1 cellular context compared by ENCODE assay signal in genomic region chr13:94800423-94800822, GRCh38.
TF ChIP-seq lines count a peak whose summit lies in the region.

No MANE protein-coding gene starts in this region.

TF ChIP-seq in GM23338, 12 proteins besides CTCF, POLR2A, EP300 and RAD21 (continued from another document):
- TF ChIP-seq REST (IDR thresholded peaks at IDR 0.05; ENCODE audit: unreplicated experiment) (no peak), ZNF331 (CRISPR knock-in tag; IDR thresholded peaks at IDR 0.05; ENCODE audit: low read depth) (no peak), EZH2 (IDR thresholded peaks at IDR 0.05; ENCODE audit: low read depth, unreplicated experiment) (no peak), CREB1 (CRISPR knock-in tag; IDR thresholded peaks at IDR 0.05; ENCODE audit: low read depth) (no peak)
